8 cellular contexts compared by ENCODE assay signal in the genomic region with DNA sequence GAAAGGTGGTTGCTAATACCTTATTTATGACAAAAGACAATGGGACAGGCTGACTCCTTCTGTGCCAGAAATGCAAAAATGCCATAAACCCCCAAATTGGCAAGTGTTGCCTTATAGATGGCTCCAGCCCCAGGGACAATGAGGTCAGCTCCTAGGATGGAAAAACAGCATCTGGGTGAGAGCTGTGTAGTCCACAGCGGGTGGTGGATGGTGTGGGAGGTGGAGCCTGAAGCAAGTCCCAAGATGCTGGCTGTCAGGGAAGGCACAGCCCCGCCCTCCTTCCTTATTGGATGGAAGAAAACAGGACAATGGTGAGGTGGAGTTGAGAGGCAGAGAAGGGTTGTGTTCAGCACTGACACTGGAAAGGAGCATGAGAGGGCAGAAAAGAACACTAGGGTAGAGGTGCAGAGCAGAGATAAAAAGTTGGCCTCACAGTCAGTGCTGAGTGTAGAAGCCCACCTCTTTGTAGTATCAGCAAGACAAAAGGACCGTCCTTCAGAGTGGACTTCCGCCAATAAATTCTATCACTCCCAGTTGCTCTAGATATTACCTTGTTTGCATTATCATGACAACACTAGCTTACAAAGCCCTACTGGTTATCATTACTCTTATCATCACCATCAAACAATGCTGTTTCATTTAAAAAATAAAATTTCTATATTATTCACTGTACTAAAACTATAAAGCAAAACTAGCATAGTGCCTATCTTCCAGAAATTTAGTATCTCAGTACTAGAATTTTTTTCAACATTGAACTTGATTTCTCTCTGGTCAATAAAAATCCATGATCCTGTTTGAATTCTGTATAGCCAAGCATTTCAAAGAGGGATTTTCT. TPM values are rescaled to one million over a fixed set of nuclear protein-coding genes. Genes with fewer than 3 reads are reported as not detected.
DNase-seq lines count a peak whose midpoint lies in the region; ATAC-seq, FAIRE-seq and TF ChIP-seq lines count a peak whose summit lies in the region.

No MANE protein-coding gene starts in this region.

- H3K27ac ChIP-seq in BLaER1 = peak overlapping the region; percentile 98
- peak overlapping the region; percentile 98 for H3K27ac ChIP-seq in K562 (ENCODE audit: extremely low read depth, low read depth, low read length)
- H3K27ac ChIP-seq in temporal lobe (ENCODE audit: low read depth, low read length) = peak overlapping the region; percentile 41

- DNase-seq in HCEC 1CT (peak; percentile 29), NOMO-1 treated with DMSO at 0.1 percent for 48 hours (lab: John Stamatoyannopoulos, UW; ENCODE audit: unreplicated experiment) (peak; percentile 21), K562 (ENCODE audit: extremely low read depth in 1 of 4, low spot score in 3 of 4) (peak; percentile 81 to 100 (median 88)), iPS-NIHi7 (ENCODE audit: extremely low spot score) (peak; percentile 90)
- no peak for DNase-seq in stimulated activated naive CD4-positive, alpha-beta T cell treated with Interleukin-2 at 50 U/mL for 16 hours (lab: John Stamatoyannopoulos, UW)

- H3K27me3 ChIP-seq in BLaER1 = no peaks in the 10 kb centered on the region
- H3K27me3 ChIP-seq in K562 (ENCODE audit: control insufficient read depth in 2 of 2, insufficient read depth in 2 of 2, low read length in 2 of 2) = no peaks in the 10 kb centered on the region

- POLR2A ChIA-PET in K562 (lab: Yijun Ruan, JAX) = interaction anchor here (0.5 to 7.5 kb wide), 8 partner anchors 19 to 1303 kb away, joined by 3 to 100 read pairs (median 4); a partner anchor contains a TSS

- H3K9me3 ChIP-seq in BLaER1 (no peaks in the 10 kb centered on the region), K562 (replicated peaks; ENCODE audit: control insufficient read depth, insufficient read depth, low read depth, low read length) (no peaks in the 10 kb centered on the region)

- 1% methylated on average over 4 of the region's 4 CpGs for WGBS in K562 (ENCODE audit: insufficient coverage, low coverage, missing lambda C conversion rate)

- H3K4me1 ChIP-seq in BLaER1 (peaks cover 81% of the 10 kb centered on the region), K562 (replicated peaks in 1 of 2; ENCODE audit: control insufficient read depth in 2 of 2, insufficient read depth in 2 of 2, low read length in 2 of 2) (peaks cover 49 to 56% of the 10 kb centered on the region in 2 experiments)

- peak; percentile 88; the same call in 1 of the 2 replicates for TF ChIP-seq EP300 in K562 (IDR thresholded peaks at IDR 0.05; ENCODE audit: low read length)

- TF ChIP-seq RAD21 in K562 (CRISPR knock-in tag; conservative IDR thresholded peaks at IDR 0.05 in 1 of 2, IDR thresholded peaks at IDR 0.05 in 1 of 2) = peak in 1 of 2 experiments; percentile 31; a peak in 1 of 4 replicates

- ATAC-seq in K562 = peak; percentile 85
- no peak for ATAC-seq in HG02840 (IDR thresholded peaks at IDR 0.05; ENCODE audit: low FRiP score, unreplicated experiment)

- intact Hi-C loops in K562 (cut with micrococcal nuclease) = no loop called here

- H2AFZ ChIP-seq in K562 (ENCODE audit: low read depth, low read length) = peak overlapping the region; percentile 92

- H3K36me3 ChIP-seq in BLaER1 (no peaks in the 10 kb centered on the region), K562 (ENCODE audit: control insufficient read depth, insufficient read depth, low read length) (peaks cover 10% of the 10 kb centered on the region)

- no TSS peak for BruUV-seq in K562 (replicated peaks; lab: Mats Ljungman, UMichigan)

- TF ChIP-seq CTCF in K562 (IDR thresholded peaks at IDR 0.05 in 2 of 3, conservative IDR thresholded peaks at IDR 0.05 in 1 of 3; ENCODE audit: insufficient read depth in 2 of 3, low read depth in 1 of 3, low read length in 3 of 3) = no peak

- H3K79me2 ChIP-seq in K562 (ENCODE audit: control insufficient read depth, insufficient read depth, low read length) = peaks cover 25% of the 10 kb centered on the region

- H3K4me3 ChIP-seq in BLaER1 (peak overlapping the region; percentile 34), K562 (no peak overlapping the region)

- CTCF ChIA-PET in K562 (lab: Yijun Ruan, JAX; ENCODE audit: low intra/inter-chr PET ratio) = interaction anchor here (1.1 kb wide), 1 partner anchor 62 kb away, joined by 3 read pairs; no protein-coding TSS in a partner anchor

- no peaks in the 10 kb centered on the region for H3K9me1 ChIP-seq in K562 (ENCODE audit: control insufficient read depth, insufficient read depth, low read length)

- H3K9ac ChIP-seq in BLaER1 = peak overlapping the region; percentile 68; the same call in 1 of the 2 replicates
- peak overlapping the region; percentile 56 to 96; a peak in 3 of 4 replicates for H3K9ac ChIP-seq in K562 (ENCODE audit: insufficient read depth in 1 of 2, low read depth in 2 of 2, low read length in 2 of 2)

- H3K4me2 ChIP-seq in BLaER1 = peak overlapping the region; percentile 93
- H3K4me2 ChIP-seq in K562 (ENCODE audit: insufficient read depth, low read length) = peak overlapping the region; percentile 75

- in situ Hi-C loops in K562 (cut with MboI) = no loop called here

- FAIRE-seq in K562 (lab: Jason Lieb, UNC) = peak; percentile 97

- TF ChIP-seq POLR2A in K562 (conservative IDR thresholded peaks at IDR 0.05) = peak; percentile 93

- H4K20me1 ChIP-seq in BLaER1 (peaks cover 8% of the 10 kb centered on the region), K562 (replicated peaks; ENCODE audit: control insufficient read depth, insufficient read depth, low read length) (no peaks in the 10 kb centered on the region)

RNA-seq across cellular contexts. Expression of a gene that starts 3.7 kb away (rescaled TPM):
- 30.3 and 54.4 TPM in 2 replicates for total RNA-seq in K562 (2011; cell fraction: chromatin; rRNA removed; ENCODE audit: low replicate concordance)
- 21.3 and 22.5 TPM in 2 replicates for total RNA-seq in K562 (2011; cell fraction: nucleolus; rRNA removed)
- 40.9 and 49.1 TPM in 2 replicates for total RNA-seq in K562 (2011; cell fraction: nucleoplasm; rRNA removed)
- total RNA-seq in K562 (2014; rRNA removed) (44.9 and 46.0 TPM in 2 replicates), K562 (2014; rRNA removed; fragmentation: Illumina TruSeq; extraction: Trizol) (62.3 and 72.5 TPM in 2 replicates), K562 (2015; rRNA removed; fragmentation: Illumina TruSeq; extraction: Trizol) (42.7 and 43.0 TPM in 2 replicates), K562 (2021) (45.3 and 50.5 TPM in 2 replicates), temporal lobe (21.6 TPM)
- polyA plus RNA-seq in K562 (2011; rRNA removed) (35.6 and 49.1 TPM in 2 replicates), K562 (2014; fragmentation: Illumina TruSeq; extraction: Trizol) (35.7 and 39.9 TPM in 2 replicates), K562 (2014; fragmentation: Nextera tagmentation; extraction: Ambion mirVana) (10 to 100 TPM; 14.3 to 19.3 TPM), K562 (2014; rRNA removed) (44.6 and 46.1 TPM in 2 replicates)
- polyA plus RNA-seq in K562 (2011; cell fraction: cytosol; rRNA removed) = 19.9 and 37.9 TPM in 2 replicates
- polyA plus RNA-seq in K562 (2011; cell fraction: nucleus; rRNA removed) = 10.7 and 11.3 TPM in 2 replicates
- polyA plus RNA-seq in K562 (2012) = 13.2 and 19.6 TPM in 2 replicates
- 55.7 and 62.4 TPM in 2 replicates for polyA minus RNA-seq in K562 (2011; rRNA and poly(A)+ RNA removed)
- 24.8 and 29.7 TPM in 2 replicates for polyA minus RNA-seq in K562 (2011; cell fraction: cytosol; rRNA and poly(A)+ RNA removed)
- 11.2 and 15.9 TPM in 2 replicates for polyA minus RNA-seq in K562 (2011; cell fraction: nucleus; rRNA and poly(A)+ RNA removed)

RNA-seq across cellular contexts. Expression of a gene that starts 59.6 kb away (rescaled TPM):
- total RNA-seq in K562 (2011; cell fraction: chromatin; rRNA removed; ENCODE audit: low replicate concordance) = 33.3 and 126 TPM in 2 replicates
- total RNA-seq in K562 (2011; cell fraction: nucleolus; rRNA removed) = 45.1 and 46.9 TPM in 2 replicates
- 88.2 and 158 TPM in 2 replicates for total RNA-seq in K562 (2011; cell fraction: nucleoplasm; rRNA removed)
- total RNA-seq in K562 (2014; rRNA removed) (412 and 510 TPM in 2 replicates), K562 (2014; rRNA removed; fragmentation: Illumina TruSeq; extraction: Trizol) (517 and 565 TPM in 2 replicates), K562 (2015; rRNA removed; fragmentation: Illumina TruSeq; extraction: Trizol) (394 and 426 TPM in 2 replicates), K562 (2021) (808 and 835 TPM in 2 replicates), temporal lobe (292 TPM)
- polyA plus RNA-seq in K562 (2011; rRNA removed) (812 and 877 TPM in 2 replicates), K562 (2014; fragmentation: Illumina TruSeq; extraction: Trizol) (758 and 923 TPM in 2 replicates), K562 (2014; fragmentation: Nextera tagmentation; extraction: Ambion mirVana) (100 to 1,000 TPM; 543 to 591 TPM), K562 (2014; rRNA removed) (975 and 1,083 TPM in 2 replicates)
- 605 and 678 TPM in 2 replicates for polyA plus RNA-seq in K562 (2011; cell fraction: cytosol; rRNA removed)
- polyA plus RNA-seq in K562 (2011; cell fraction: nucleus; rRNA removed) = 136 and 194 TPM in 2 replicates
- 834 and 880 TPM in 2 replicates for polyA plus RNA-seq in K562 (2012)
- 127 and 157 TPM in 2 replicates for polyA minus RNA-seq in K562 (2011; rRNA and poly(A)+ RNA removed)
- 116 and 160 TPM in 2 replicates for polyA minus RNA-seq in K562 (2011; cell fraction: cytosol; rRNA and poly(A)+ RNA removed)
- 24.4 and 52.3 TPM in 2 replicates for polyA minus RNA-seq in K562 (2011; cell fraction: nucleus; rRNA and poly(A)+ RNA removed)

Comparison
In these comparisons a context has a peak if more than half of its experiments do, and no peak if none do; other contexts are left out.
1. H3K27ac ChIP-seq: peak in every context shown above with its lines; median percentile 98 in BLaER1; 98 in K562; 41 in temporal lobe.